Comparison of ENCODE assay signal across 1 cellular context in the genomic region with DNA sequence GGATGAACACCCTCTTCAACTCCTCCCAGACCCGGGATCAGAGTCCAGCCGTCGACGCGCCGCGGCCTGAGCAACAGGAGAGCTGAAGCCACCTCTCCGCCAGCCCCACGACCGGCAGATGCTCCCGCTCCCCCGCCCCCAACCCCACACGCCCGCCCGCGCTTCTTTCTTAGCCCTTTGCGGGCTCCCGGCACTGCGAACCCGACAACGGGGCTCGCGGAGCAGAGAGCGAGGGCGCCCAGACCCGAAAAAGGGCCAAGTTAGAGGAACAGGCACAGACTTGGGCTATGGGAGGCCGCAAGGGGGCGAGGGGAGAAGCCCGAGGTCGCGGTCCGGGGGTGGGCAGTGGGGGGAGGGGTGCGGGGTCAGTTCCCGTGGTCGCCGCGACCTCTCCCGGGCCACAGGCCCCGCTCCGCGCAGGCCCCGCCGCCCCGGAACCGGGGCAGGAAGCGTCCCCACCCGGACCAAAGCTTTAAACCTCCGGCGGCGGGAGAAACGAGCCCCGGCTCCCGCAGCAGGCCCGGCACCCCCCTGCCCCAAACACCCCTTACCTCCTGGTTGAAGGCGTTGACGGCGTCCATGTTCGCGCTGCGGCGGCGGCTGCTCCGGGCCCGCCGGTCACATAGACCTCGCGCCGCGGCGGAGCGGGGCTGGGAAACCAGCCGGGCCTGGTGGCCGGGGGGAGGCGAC.
A peak's percentile ranks its signal among the peaks of the same experiment; 100 is the strongest.
TF ChIP-seq lines count a peak whose summit lies in the region.

No MANE protein-coding gene starts in this region.

TF ChIP-seq in HepG2, 621 proteins besides CTCF, POLR2A, EP300 and RAD21 (continued from another document and continues in another):
- TF ChIP-seq, protein P1, sequence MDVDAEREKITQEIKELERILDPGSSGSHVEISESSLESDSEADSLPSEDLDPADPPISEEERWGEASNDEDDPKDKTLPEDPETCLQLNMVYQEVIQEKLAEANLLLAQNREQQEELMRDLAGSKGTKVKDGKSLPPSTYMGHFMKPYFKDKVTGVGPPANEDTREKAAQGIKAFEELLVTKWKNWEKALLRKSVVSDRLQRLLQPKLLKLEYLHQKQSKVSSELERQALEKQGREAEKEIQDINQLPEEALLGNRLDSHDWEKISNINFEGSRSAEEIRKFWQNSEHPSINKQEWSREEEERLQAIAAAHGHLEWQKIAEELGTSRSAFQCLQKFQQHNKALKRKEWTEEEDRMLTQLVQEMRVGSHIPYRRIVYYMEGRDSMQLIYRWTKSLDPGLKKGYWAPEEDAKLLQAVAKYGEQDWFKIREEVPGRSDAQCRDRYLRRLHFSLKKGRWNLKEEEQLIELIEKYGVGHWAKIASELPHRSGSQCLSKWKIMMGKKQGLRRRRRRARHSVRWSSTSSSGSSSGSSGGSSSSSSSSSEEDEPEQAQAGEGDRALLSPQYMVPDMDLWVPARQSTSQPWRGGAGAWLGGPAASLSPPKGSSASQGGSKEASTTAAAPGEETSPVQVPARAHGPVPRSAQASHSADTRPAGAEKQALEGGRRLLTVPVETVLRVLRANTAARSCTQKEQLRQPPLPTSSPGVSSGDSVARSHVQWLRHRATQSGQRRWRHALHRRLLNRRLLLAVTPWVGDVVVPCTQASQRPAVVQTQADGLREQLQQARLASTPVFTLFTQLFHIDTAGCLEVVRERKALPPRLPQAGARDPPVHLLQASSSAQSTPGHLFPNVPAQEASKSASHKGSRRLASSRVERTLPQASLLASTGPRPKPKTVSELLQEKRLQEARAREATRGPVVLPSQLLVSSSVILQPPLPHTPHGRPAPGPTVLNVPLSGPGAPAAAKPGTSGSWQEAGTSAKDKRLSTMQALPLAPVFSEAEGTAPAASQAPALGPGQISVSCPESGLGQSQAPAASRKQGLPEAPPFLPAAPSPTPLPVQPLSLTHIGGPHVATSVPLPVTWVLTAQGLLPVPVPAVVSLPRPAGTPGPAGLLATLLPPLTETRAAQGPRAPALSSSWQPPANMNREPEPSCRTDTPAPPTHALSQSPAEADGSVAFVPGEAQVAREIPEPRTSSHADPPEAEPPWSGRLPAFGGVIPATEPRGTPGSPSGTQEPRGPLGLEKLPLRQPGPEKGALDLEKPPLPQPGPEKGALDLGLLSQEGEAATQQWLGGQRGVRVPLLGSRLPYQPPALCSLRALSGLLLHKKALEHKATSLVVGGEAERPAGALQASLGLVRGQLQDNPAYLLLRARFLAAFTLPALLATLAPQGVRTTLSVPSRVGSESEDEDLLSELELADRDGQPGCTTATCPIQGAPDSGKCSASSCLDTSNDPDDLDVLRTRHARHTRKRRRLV (CRISPR knock-in tag; IDR thresholded peaks at IDR 0.05) = no peak
- TF ChIP-seq REL (CRISPR knock-in tag; conservative IDR thresholded peaks at IDR 0.05) = no peak
- TF ChIP-seq, protein P2, sequence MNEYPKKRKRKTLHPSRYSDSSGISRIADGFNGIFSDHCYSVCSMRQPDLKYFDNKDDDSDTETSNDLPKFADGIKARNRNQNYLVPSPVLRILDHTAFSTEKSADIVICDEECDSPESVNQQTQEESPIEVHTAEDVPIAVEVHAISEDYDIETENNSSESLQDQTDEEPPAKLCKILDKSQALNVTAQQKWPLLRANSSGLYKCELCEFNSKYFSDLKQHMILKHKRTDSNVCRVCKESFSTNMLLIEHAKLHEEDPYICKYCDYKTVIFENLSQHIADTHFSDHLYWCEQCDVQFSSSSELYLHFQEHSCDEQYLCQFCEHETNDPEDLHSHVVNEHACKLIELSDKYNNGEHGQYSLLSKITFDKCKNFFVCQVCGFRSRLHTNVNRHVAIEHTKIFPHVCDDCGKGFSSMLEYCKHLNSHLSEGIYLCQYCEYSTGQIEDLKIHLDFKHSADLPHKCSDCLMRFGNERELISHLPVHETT (CRISPR knock-in tag; conservative IDR thresholded peaks at IDR 0.05) = no peak
- TF ChIP-seq, protein P3, sequence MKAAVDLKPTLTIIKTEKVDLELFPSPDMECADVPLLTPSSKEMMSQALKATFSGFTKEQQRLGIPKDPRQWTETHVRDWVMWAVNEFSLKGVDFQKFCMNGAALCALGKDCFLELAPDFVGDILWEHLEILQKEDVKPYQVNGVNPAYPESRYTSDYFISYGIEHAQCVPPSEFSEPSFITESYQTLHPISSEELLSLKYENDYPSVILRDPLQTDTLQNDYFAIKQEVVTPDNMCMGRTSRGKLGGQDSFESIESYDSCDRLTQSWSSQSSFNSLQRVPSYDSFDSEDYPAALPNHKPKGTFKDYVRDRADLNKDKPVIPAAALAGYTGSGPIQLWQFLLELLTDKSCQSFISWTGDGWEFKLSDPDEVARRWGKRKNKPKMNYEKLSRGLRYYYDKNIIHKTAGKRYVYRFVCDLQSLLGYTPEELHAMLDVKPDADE (CRISPR knock-in tag; IDR thresholded peaks at IDR 0.05) = no peak
- TF ChIP-seq ZNF607 (CRISPR knock-in tag; IDR thresholded peaks at IDR 0.05; ENCODE audit: borderline replicate concordance) = 0 out of 2 replicates have a peak, but pooled peaks have one; percentile 31
- TF ChIP-seq, protein P4, sequence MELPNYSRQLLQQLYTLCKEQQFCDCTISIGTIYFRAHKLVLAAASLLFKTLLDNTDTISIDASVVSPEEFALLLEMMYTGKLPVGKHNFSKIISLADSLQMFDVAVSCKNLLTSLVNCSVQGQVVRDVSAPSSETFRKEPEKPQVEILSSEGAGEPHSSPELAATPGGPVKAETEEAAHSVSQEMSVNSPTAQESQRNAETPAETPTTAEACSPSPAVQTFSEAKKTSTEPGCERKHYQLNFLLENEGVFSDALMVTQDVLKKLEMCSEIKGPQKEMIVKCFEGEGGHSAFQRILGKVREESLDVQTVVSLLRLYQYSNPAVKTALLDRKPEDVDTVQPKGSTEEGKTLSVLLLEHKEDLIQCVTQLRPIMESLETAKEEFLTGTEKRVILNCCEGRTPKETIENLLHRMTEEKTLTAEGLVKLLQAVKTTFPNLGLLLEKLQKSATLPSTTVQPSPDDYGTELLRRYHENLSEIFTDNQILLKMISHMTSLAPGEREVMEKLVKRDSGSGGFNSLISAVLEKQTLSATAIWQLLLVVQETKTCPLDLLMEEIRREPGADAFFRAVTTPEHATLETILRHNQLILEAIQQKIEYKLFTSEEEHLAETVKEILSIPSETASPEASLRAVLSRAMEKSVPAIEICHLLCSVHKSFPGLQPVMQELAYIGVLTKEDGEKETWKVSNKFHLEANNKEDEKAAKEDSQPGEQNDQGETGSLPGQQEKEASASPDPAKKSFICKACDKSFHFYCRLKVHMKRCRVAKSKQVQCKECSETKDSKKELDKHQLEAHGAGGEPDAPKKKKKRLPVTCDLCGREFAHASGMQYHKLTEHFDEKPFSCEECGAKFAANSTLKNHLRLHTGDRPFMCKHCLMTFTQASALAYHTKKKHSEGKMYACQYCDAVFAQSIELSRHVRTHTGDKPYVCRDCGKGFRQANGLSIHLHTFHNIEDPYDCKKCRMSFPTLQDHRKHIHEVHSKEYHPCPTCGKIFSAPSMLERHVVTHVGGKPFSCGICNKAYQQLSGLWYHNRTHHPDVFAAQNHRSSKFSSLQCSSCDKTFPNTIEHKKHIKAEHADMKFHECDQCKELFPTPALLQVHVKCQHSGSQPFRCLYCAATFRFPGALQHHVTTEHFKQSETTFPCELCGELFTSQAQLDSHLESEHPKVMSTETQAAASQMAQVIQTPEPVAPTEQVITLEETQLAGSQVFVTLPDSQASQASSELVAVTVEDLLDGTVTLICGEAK (IDR thresholded peaks at IDR 0.05) = no peak
- TF ChIP-seq, protein P4 (CRISPR knock-in tag; IDR thresholded peaks at IDR 0.05) = no peak
- TF ChIP-seq NFE2L1 (CRISPR knock-in tag; IDR thresholded peaks at IDR 0.05; ENCODE audit: borderline replicate concordance) = no peak
- TF ChIP-seq STAG1 (CRISPR knock-in tag; IDR thresholded peaks at IDR 0.05) = no peak
- TF ChIP-seq KDM6A (CRISPR knock-in tag; IDR thresholded peaks at IDR 0.05; ENCODE audit: low read depth) = no peak
- no peak for TF ChIP-seq ZNF350 (CRISPR knock-in tag; IDR thresholded peaks at IDR 0.05; ENCODE audit: borderline replicate concordance, low read depth)
- no peak for TF ChIP-seq FLYWCH1 (CRISPR knock-in tag; IDR thresholded peaks at IDR 0.05)
- 0 out of 2 replicates have a peak, but pooled peaks have one; percentile 11 for TF ChIP-seq PITX1 (CRISPR knock-in tag; IDR thresholded peaks at IDR 0.05)
- TF ChIP-seq, protein P5, sequence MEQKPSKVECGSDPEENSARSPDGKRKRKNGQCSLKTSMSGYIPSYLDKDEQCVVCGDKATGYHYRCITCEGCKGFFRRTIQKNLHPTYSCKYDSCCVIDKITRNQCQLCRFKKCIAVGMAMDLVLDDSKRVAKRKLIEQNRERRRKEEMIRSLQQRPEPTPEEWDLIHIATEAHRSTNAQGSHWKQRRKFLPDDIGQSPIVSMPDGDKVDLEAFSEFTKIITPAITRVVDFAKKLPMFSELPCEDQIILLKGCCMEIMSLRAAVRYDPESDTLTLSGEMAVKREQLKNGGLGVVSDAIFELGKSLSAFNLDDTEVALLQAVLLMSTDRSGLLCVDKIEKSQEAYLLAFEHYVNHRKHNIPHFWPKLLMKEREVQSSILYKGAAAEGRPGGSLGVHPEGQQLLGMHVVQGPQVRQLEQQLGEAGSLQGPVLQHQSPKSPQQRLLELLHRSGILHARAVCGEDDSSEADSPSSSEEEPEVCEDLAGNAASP (CRISPR knock-in tag; IDR thresholded peaks at IDR 0.05; ENCODE audit: borderline replicate concordance) = no peak
- TF ChIP-seq, protein P6, sequence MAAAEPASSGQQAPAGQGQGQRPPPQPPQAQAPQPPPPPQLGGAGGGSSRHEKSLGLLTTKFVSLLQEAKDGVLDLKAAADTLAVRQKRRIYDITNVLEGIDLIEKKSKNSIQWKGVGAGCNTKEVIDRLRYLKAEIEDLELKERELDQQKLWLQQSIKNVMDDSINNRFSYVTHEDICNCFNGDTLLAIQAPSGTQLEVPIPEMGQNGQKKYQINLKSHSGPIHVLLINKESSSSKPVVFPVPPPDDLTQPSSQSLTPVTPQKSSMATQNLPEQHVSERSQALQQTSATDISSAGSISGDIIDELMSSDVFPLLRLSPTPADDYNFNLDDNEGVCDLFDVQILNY (CRISPR knock-in tag; conservative IDR thresholded peaks at IDR 0.05) = no peak
- TF ChIP-seq ZNF274 (CRISPR knock-in tag; IDR thresholded peaks at IDR 0.05) = no peak
- no peak for TF ChIP-seq ZNF101 (CRISPR knock-in tag; IDR thresholded peaks at IDR 0.05; ENCODE audit: borderline replicate concordance, low read depth)
- TF ChIP-seq, protein P7, sequence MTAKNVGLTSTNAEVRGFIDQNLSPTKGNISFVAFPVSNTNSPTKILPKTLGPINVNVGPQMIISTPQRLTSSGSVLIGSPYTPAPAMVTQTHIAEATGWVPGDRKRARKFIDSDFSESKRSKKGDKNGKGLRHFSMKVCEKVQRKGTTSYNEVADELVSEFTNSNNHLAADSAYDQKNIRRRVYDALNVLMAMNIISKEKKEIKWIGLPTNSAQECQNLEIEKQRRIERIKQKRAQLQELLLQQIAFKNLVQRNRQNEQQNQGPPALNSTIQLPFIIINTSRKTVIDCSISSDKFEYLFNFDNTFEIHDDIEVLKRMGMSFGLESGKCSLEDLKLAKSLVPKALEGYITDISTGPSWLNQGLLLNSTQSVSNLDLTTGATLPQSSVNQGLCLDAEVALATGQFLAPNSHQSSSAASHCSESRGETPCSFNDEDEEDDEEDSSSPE (CRISPR knock-in tag; IDR thresholded peaks at IDR 0.05) = no peak; the same call in 1 of the 2 replicates
- no peak for TF ChIP-seq JUN (CRISPR knock-in tag; IDR thresholded peaks at IDR 0.05)
- no peak for TF ChIP-seq ZNF124 (CRISPR knock-in tag; IDR thresholded peaks at IDR 0.05)
- no peak for TF ChIP-seq BHLHE40 (IDR thresholded peaks at IDR 0.05; ENCODE audit: low read length)
- TF ChIP-seq TBL1XR1 (IDR thresholded peaks at IDR 0.05; ENCODE audit: borderline replicate concordance, low read length, partially characterized antibody) = no peak
- no peak for TF ChIP-seq HMGA1 (CRISPR knock-in tag; conservative IDR thresholded peaks at IDR 0.05)
- TF ChIP-seq ZNF746 (CRISPR knock-in tag; IDR thresholded peaks at IDR 0.05) = no peak
- no peak for TF ChIP-seq ZNF180 (CRISPR knock-in tag; IDR thresholded peaks at IDR 0.05; ENCODE audit: borderline replicate concordance, low read depth)
- no peak for TF ChIP-seq MAFF (IDR thresholded peaks at IDR 0.05; ENCODE audit: low read depth, low read length)
- TF ChIP-seq, protein P8, sequence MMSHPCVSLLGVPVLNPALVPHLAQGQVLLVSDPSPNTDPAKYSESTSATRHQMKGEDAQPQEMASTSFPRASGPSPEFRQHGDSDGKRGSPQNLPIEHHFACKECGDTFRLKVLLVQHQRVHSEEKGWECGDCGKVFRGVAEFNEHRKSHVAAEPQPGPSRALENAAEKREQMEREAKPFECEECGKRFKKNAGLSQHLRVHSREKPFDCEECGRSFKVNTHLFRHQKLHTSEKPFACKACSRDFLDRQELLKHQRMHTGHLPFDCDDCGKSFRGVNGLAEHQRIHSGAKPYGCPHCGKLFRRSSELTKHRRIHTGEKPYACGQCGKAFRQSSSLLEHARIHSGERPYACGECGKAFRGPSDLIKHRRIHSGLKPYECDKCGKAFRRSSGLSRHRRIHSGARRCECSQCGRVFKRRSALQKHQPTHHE (CRISPR knock-in tag; IDR thresholded peaks at IDR 0.05; ENCODE audit: borderline replicate concordance) = no peak
- no peak for TF ChIP-seq ISX (CRISPR knock-in tag; conservative IDR thresholded peaks at IDR 0.05)
- TF ChIP-seq, protein P9, sequence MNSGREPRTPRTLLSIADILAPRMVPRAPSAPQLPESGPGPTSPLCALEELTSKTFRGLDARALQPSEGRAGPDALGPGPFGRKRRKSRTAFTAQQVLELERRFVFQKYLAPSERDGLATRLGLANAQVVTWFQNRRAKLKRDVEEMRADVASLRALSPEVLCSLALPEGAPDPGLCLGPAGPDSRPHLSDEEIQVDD (CRISPR knock-in tag; IDR thresholded peaks at IDR 0.05; ENCODE audit: borderline replicate concordance) = no peak
- TF ChIP-seq ZNF652 (CRISPR knock-in tag; IDR thresholded peaks at IDR 0.05; ENCODE audit: borderline replicate concordance, low read depth) = no peak
